ENCODE assay signal across 7 cellular contexts in genomic region chr11:67505605-67506396, GRCh38. TPM values are rescaled to one million over a fixed set of nuclear protein-coding genes. Genes with fewer than 3 reads are reported as not detected.
A peak's percentile ranks its signal among the peaks of the same experiment; 100 is the strongest.
DNase-seq lines count a peak whose midpoint lies in the region; FAIRE-seq and TF ChIP-seq lines count a peak whose summit lies in the region.

No MANE protein-coding gene starts in this region.

- H3K4me1 ChIP-seq in MM.1S (ENCODE audit: low read length) (peaks cover 20% of the 10 kb centered on the region), SJSA1 (replicated peaks) (peaks cover 38% of the 10 kb centered on the region), neuronal stem cell (ENCODE audit: control insufficient read depth in 2 of 2, insufficient read depth in 1 of 2, low read depth in 1 of 2, low read length in 2 of 2) (peaks cover 20 to 29% of the 10 kb centered on the region in 2 donors), stomach smooth muscle (ENCODE audit: control insufficient read depth, insufficient read depth, low read length) (peaks cover 45% of the 10 kb centered on the region)

- H3K79me1 ChIP-seq in neuronal stem cell (ENCODE audit: low read depth, low read length) = peaks cover 14% of the 10 kb centered on the region

- H2BK12ac ChIP-seq in neuronal stem cell (ENCODE audit: low read length) = peak overlapping the region; percentile 52

- peak overlapping the region; percentile 98 for H3K4ac ChIP-seq in neuronal stem cell (ENCODE audit: low read length)

- no peak overlapping the region for H4K91ac ChIP-seq in neuronal stem cell (ENCODE audit: low read depth, low read length, poor library complexity)

- H3K4me2 ChIP-seq in MM.1S (ENCODE audit: low read depth, low read length) (peak overlapping the region; percentile 97; the same call in 1 of the 2 replicates), neuronal stem cell (ENCODE audit: insufficient read depth, low read length, poor library complexity, severe bottlenecking) (peak overlapping the region; percentile 31)

- peak; percentile 97 for TF ChIP-seq CTCF in MM.1S (IDR thresholded peaks at IDR 0.05; ENCODE audit: low read length)

- H3F3A ChIP-seq in MM.1S (ENCODE audit: insufficient read depth, low read length) = peaks cover 14% of the 10 kb centered on the region

- H3K27me3 ChIP-seq in MM.1S (replicated peaks; ENCODE audit: insufficient read depth, low read length) (peaks cover 54% of the 10 kb centered on the region), SJSA1 (replicated peaks) (0 out of 2 replicates have a peak, but pooled peaks cover 2% of the 10 kb centered on the region), neuronal stem cell (ENCODE audit: control insufficient read depth in 3 of 3, insufficient read depth in 3 of 3, low read depth in 1 of 3, low read length in 3 of 3) (peaks cover 0 to 2% (median 0%) of the 10 kb centered on the region in 3 experiments), stomach smooth muscle (ENCODE audit: control insufficient read depth in 1 of 2, insufficient read depth in 2 of 2, low read length in 2 of 2) (peaks cover 7 to 29% of the 10 kb centered on the region in 2 donors)

- H4K8ac ChIP-seq in neuronal stem cell (ENCODE audit: low read depth, low read length) = no peak overlapping the region

- no peak overlapping the region for H2BK120ac ChIP-seq in neuronal stem cell (ENCODE audit: low read depth, low read length)

- no peak for TF ChIP-seq POLR2A in GM12892 (IDR thresholded peaks at IDR 0.05; ENCODE audit: low read depth, low read length)

- no peaks in the 10 kb centered on the region for H4K20me1 ChIP-seq in MM.1S (ENCODE audit: insufficient read depth, low read length)

- H3K9me3 ChIP-seq in MM.1S (replicated peaks; ENCODE audit: insufficient read depth, low read length) (no peaks in the 10 kb centered on the region), SJSA1 (replicated peaks) (no peaks in the 10 kb centered on the region), neuronal stem cell (replicated peaks in 1 of 2; ENCODE audit: control insufficient read depth in 2 of 2, insufficient read depth in 1 of 2, low read depth in 1 of 2, low read length in 2 of 2) (no peaks in the 10 kb centered on the region), stomach smooth muscle (ENCODE audit: control insufficient read depth in 2 of 2, low read length in 2 of 2) (no peaks in the 10 kb centered on the region)

- peak overlapping the region; percentile 61 for H3K23ac ChIP-seq in neuronal stem cell (ENCODE audit: low read depth, low read length, poor library complexity)

- peak overlapping the region; percentile 87 for H3K18ac ChIP-seq in neuronal stem cell (ENCODE audit: low read length)

- peak overlapping the region; percentile 19 for H2BK15ac ChIP-seq in neuronal stem cell (ENCODE audit: low read length)

- H2AFZ ChIP-seq in MM.1S (ENCODE audit: low read length) = no peak overlapping the region
- peak overlapping the region; percentile 93 for H2AFZ ChIP-seq in neuronal stem cell (ENCODE audit: low read length)

- H3K27ac ChIP-seq in MM.1S (ENCODE audit: low read length) (no peak overlapping the region), SJSA1 (peak overlapping the region; percentile 1; the same call in 1 of the 2 replicates), neuronal stem cell (replicated peaks; ENCODE audit: low read length) (peak overlapping the region; percentile 80), stomach smooth muscle (ENCODE audit: low read length) (peak overlapping the region; percentile 76)

- peak overlapping the region; percentile 36 for H2AK5ac ChIP-seq in neuronal stem cell (ENCODE audit: low read depth, low read length)

- H3K36me3 ChIP-seq in MM.1S (replicated peaks; ENCODE audit: insufficient read depth, low read length) (no peaks in the 10 kb centered on the region), SJSA1 (peaks cover 27% of the 10 kb centered on the region), neuronal stem cell (replicated peaks in 1 of 2; ENCODE audit: control insufficient read depth in 2 of 2, insufficient read depth in 2 of 2, low read length in 2 of 2) (peaks cover 10 to 32% of the 10 kb centered on the region in 2 donors), stomach smooth muscle (ENCODE audit: control insufficient read depth in 2 of 2, insufficient read depth in 2 of 2, low read length in 2 of 2) (no peaks in the 10 kb centered on the region)

- DNase-seq in GM12892 (ENCODE audit: insufficient read length) (peak; percentile 82), MM.1S (peak; percentile 77), SJSA1 (ENCODE audit: low read depth in 1 of 2, low spot score in 2 of 2) (peak; percentile 89 to 96), foreskin melanocyte (peak; percentile 94), neuronal stem cell (ENCODE audit: low spot score) (peak; percentile 81)
- peak; percentile 92 for DNase-seq in activated naive CD4-positive, alpha-beta T cell treated with Interleukin-2 at 50 U/mL for 16 hours

- H3K9me2 ChIP-seq in MM.1S (replicated peaks; ENCODE audit: insufficient read depth, low read length) = no peaks in the 10 kb centered on the region

- no CpG with 5 or more reads among the region's 17 CpGs for WGBS in neuronal stem cell (ENCODE audit: extremely low coverage in 2 of 2, insufficient read length in 2 of 2, insufficient replicate concordance in 1 of 2), 2 donors

- peaks cover 13% of the 10 kb centered on the region for H3K79me2 ChIP-seq in MM.1S (ENCODE audit: low read length)

- H3K4me3 ChIP-seq in MM.1S (ENCODE audit: low read length) (no peak overlapping the region), SJSA1 (peak overlapping the region; percentile 0; the same call in 1 of the 2 replicates), neuronal stem cell (ENCODE audit: low read length in 2 of 2) (peak overlapping the region; percentile 22 to 89), stomach smooth muscle (ENCODE audit: low read length in 2 of 2) (peak overlapping the region in 1 of 2 donors; percentile 71)

- H2BK5ac ChIP-seq in neuronal stem cell (ENCODE audit: low read length) = peak overlapping the region; percentile 98

- H3K9ac ChIP-seq in MM.1S (ENCODE audit: low read length) (no peak overlapping the region), neuronal stem cell (ENCODE audit: low read depth, low read length, poor library complexity) (peak overlapping the region; percentile 39), stomach smooth muscle (ENCODE audit: low read length in 2 of 2) (peak overlapping the region; percentile 30 to 47)

- peak; percentile 96 for FAIRE-seq in GM12892 (lab: Jason Lieb, UNC)

- H3K14ac ChIP-seq in neuronal stem cell (ENCODE audit: low read length) = peak overlapping the region; percentile 87

RNA-seq across cellular contexts. Expression of gene PITPNM1, which starts 0.6 kb away (rescaled TPM):
- polyA plus RNA-seq in GM12892 (2012; ENCODE audit: missing spikeins) = 12.0 TPM
- 11.5 and 18.7 TPM in 2 replicates for total RNA-seq in SJSA1 (2014; rRNA removed; shearing (Covaris generic))
- polyA plus RNA-seq in neuronal stem cell (2013, experiment 1 of 2) = 54.3 TPM
- polyA plus RNA-seq in neuronal stem cell (2013, experiment 2 of 2) = 53.2 TPM

RNA-seq across cellular contexts. Expression of gene CDK2AP2, which starts 2.2 kb away (rescaled TPM):
- polyA plus RNA-seq in GM12892 (2012; ENCODE audit: missing spikeins) = 37.0 TPM
- 61.9 and 82.4 TPM in 2 replicates for total RNA-seq in SJSA1 (2014; rRNA removed; shearing (Covaris generic))
- polyA plus RNA-seq in neuronal stem cell (2013, experiment 1 of 2) = 32.9 TPM
- polyA plus RNA-seq in neuronal stem cell (2013, experiment 2 of 2) = 30.1 TPM

RNA-seq across cellular contexts. Expression of gene CABP2, which starts 17.4 kb away (rescaled TPM):
- polyA plus RNA-seq in GM12892 (2012; ENCODE audit: missing spikeins) = not detected
- not detected in 2 replicates for total RNA-seq in SJSA1 (2014; rRNA removed; shearing (Covaris generic))
- polyA plus RNA-seq in neuronal stem cell (2013, experiment 1 of 2) = not detected
- not detected for polyA plus RNA-seq in neuronal stem cell (2013, experiment 2 of 2)

RNA-seq across cellular contexts. Expression of gene AIP, which starts 23.0 kb away (rescaled TPM):
- 96.4 TPM for polyA plus RNA-seq in GM12892 (2012; ENCODE audit: missing spikeins)
- total RNA-seq in SJSA1 (2014; rRNA removed; shearing (Covaris generic)) = 184 and 185 TPM in 2 replicates
- polyA plus RNA-seq in neuronal stem cell (2013, experiment 1 of 2) = 39.8 TPM
- polyA plus RNA-seq in neuronal stem cell (2013, experiment 2 of 2) = 38.5 TPM

RNA-seq across cellular contexts. Expression of gene TMEM134, which starts 36.8 kb away (rescaled TPM):
- 28.4 TPM for polyA plus RNA-seq in GM12892 (2012; ENCODE audit: missing spikeins)
- total RNA-seq in SJSA1 (2014; rRNA removed; shearing (Covaris generic)) = 61.1 and 105 TPM in 2 replicates
- polyA plus RNA-seq in neuronal stem cell (2013, experiment 1 of 2) = 76.5 TPM
- 73.2 TPM for polyA plus RNA-seq in neuronal stem cell (2013, experiment 2 of 2)
